ENCODE assay signal across 23 cellular contexts in genomic region chr21:21406918-21407317, GRCh38.
"Had no signal": no experiment of that assay in that cellular context is flagged by ENCODE, and none has a peak within 500 bp of the region (broad histone marks: within the 10 kb centered on the region; RNA-seq: fewer than 3 reads in every experiment).

No MANE protein-coding gene starts in this region.

- H3K9ac ChIP-seq: parathyroid adenoma had no signal

- H3K4me3 Mint-ChIP-seq: activated CD8-positive, alpha-beta T cell treated with anti-CD3 and anti-CD28 coated beads, Interleukin-2, amount 10 ng/mL, durations not matched to agents 7 days and 5 days; immature natural killer cell; naive B cell; stimulated activated naive CD8-positive, alpha-beta T cell treated with anti-CD3 and anti-CD28 coated beads, Interleukin-15, amount 100 ng/mL, for 72 hours had no signal

- H3K4me3 ChIP-seq: ascending aorta, hepatocyte, lower lobe of right lung, tibial artery had no signal

- H3K79me2 ChIP-seq: hepatocyte, parathyroid adenoma had no signal

- H3K4me2 ChIP-seq: hepatocyte had no signal

- ATAC-seq: activated CD8-positive, alpha-beta T cell treated with anti-CD3 and anti-CD28 coated beads, Interleukin-2, amount 10 ng/mL, durations not matched to agents 7 days and 5 days; activated naive CD4-positive, alpha-beta T cell treated with anti-CD3 and anti-CD28 coated beads, Interleukin-2, amount 50 U/mL, for 72 hours; left lobe of liver; lower lobe of right lung; right cardiac atrium; stimulated activated naive CD8-positive, alpha-beta T cell treated with anti-CD3 and anti-CD28 coated beads, Interleukin-15, amount 100 ng/mL, for 72 hours had no signal

- H3K27me3 ChIP-seq: ascending aorta, brain microvascular endothelial cell, hepatocyte, tibial artery had no signal

- H3K27me3 Mint-ChIP-seq: naive B cell; stimulated activated naive CD8-positive, alpha-beta T cell treated with anti-CD3 and anti-CD28 coated beads, Interleukin-15, amount 100 ng/mL, for 72 hours had no signal

- H2AFZ ChIP-seq: hepatocyte, parathyroid adenoma had no signal

- H3K4me1 Mint-ChIP-seq: immature natural killer cell; stimulated activated naive CD8-positive, alpha-beta T cell treated with anti-CD3 and anti-CD28 coated beads, Interleukin-15, amount 100 ng/mL, for 72 hours had no signal

- H3K27ac Mint-ChIP-seq: activated CD8-positive, alpha-beta T cell treated with anti-CD3 and anti-CD28 coated beads, Interleukin-2, amount 10 ng/mL, durations not matched to agents 7 days and 5 days; activated naive CD4-positive, alpha-beta T cell treated with anti-CD3 and anti-CD28 coated beads, Interleukin-2, amount 50 U/mL, for 72 hours; immature natural killer cell; stimulated activated naive CD8-positive, alpha-beta T cell treated with anti-CD3 and anti-CD28 coated beads, Interleukin-15, amount 100 ng/mL, for 72 hours had no signal

- H3K9me3 ChIP-seq: ascending aorta had no signal

- H3K4me1 ChIP-seq: ascending aorta, lower lobe of right lung, parathyroid adenoma, tibial artery had no signal

- H3K36me3 Mint-ChIP-seq: activated naive CD4-positive, alpha-beta T cell treated with anti-CD3 and anti-CD28 coated beads, Interleukin-2, amount 50 U/mL, for 72 hours; immature natural killer cell had no signal

- DNase-seq: activated CD4-positive, alpha-beta T cell treated with anti-CD3 and anti-CD28 coated beads, Interleukin-2, amount 50 U/mL, for 1 hour; activated CD4-positive, CD25-positive, alpha-beta regulatory T cell treated with anti-CD3 and anti-CD28 coated beads, Interleukin-2, amount 50 U/mL, for 72 hours; activated CD8-positive, alpha-beta T cell treated with anti-CD3 and anti-CD28 coated beads, Interleukin-2, amount 10 ng/mL, durations not matched to agents 7 days and 5 days; brain microvascular endothelial cell; central memory CD4-positive, alpha-beta T cell; dermis blood vessel endothelial cell; effector CD8-positive, alpha-beta T cell; foreskin melanocyte; glutamatergic neuron; immature natural killer cell; lower lobe of right lung; naive B cell; nucleus accumbens; right cardiac atrium; stimulated activated CD4-positive, alpha-beta T cell treated with anti-CD3 and anti-CD28 coated beads, Interleukin-1b, Interleukin-23, amount 100 ng/mL, for 48 hours; stimulated activated naive CD8-positive, alpha-beta T cell treated with anti-CD3 and anti-CD28 coated beads, Interleukin-15, amount 100 ng/mL, for 72 hours; tibial artery; WERI-Rb-1 had no signal

- H3K27ac ChIP-seq: ascending aorta, brain microvascular endothelial cell, hepatocyte, lower lobe of right lung, parathyroid adenoma, tibial artery, WERI-Rb-1 had no signal

- H3K36me3 ChIP-seq: ascending aorta, brain microvascular endothelial cell, lower lobe of right lung, tibial artery, WERI-Rb-1 had no signal
